9 cellular contexts compared by ENCODE assay signal in the genomic region with DNA sequence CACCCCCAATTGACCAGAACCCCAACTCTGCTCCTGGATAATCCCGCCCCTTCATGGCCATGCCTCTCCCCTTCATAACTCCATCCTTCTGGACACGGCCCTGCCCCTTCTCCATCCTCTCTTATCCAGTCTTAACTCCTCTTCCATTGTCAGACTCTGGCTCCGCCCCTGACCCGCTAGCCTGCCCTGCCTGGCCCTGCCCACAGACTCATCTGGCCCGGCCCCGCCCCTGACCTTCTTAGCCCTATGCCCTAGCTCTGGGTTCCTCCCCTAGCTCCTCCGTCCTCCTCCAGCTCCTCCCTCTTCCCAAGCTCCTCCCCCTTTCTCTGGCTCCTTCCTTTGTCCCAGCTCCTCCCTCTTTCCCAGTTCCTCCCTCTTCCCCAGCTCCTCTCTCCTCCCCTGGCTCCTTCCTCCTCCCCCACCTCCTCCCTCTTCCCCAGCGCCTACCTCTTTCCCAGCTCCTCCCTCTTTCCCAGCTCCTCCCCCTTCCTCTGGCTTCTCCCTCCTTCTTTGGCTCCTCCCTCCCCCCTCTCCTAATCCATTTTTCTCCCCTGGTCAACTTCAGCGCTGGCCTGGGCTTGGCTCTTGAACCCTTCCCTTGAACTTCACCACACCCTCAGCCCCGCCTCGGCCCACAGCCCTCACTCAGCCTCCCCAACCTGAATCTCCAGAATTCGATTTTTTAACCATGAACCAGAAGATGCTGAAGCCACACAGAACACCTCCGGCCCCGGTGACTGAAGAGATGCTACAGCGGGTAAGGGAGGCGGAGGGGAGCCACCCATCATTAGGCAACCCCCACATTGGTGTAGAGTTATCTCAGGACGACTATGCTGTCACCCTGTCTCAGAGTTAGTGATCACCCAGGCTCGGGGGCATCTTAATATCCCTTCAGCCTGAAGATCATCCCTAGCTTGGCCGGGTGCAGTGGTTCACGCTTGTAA. TPM values are rescaled to one million over a fixed set of nuclear protein-coding genes. Genes with fewer than 3 reads are reported as not detected.
DNase-seq lines count a peak whose midpoint lies in the region; ATAC-seq and TF ChIP-seq lines count a peak whose summit lies in the region.
"Had no signal": no experiment of that assay in that cellular context is flagged by ENCODE, and none has a peak within 500 bp of the region (broad histone marks: within the 10 kb centered on the region; RNA-seq: fewer than 3 reads in every experiment).

No MANE protein-coding gene starts in this region.

- H3K36me3 ChIP-seq in lower lobe of right lung (no peaks in the 10 kb centered on the region), transverse colon (no peaks in the 10 kb centered on the region)

- H3K4me3 Mint-ChIP-seq in T-helper 2 cell treated with Interferon-gamma antibody and Interleukin-4, amounts not matched to agents 5 μg/mL and 100 μg/mL, for 36 hours = no peak overlapping the region
- H3K4me3 Mint-ChIP-seq in effector memory CD8-positive, alpha-beta T cell = peak overlapping the region in 1 of 2 donors; percentile 25

- H3K4me1 Mint-ChIP-seq in T-helper 2 cell treated with Interferon-gamma antibody and Interleukin-4, amounts not matched to agents 5 μg/mL and 100 μg/mL, for 36 hours (ENCODE audit: low read depth) = peaks cover 2% of the 10 kb centered on the region
- peaks cover 5 to 13% of the 10 kb centered on the region in 2 donors for H3K4me1 Mint-ChIP-seq in effector memory CD8-positive, alpha-beta T cell (ENCODE audit: low read depth in 2 of 2)

- in situ Hi-C loops in transverse colon (cut with MboI; ENCODE audit: low pct_ligation_motif_present in 1 of 4, low pct_unique_long_range_greater_than_20kb in 1 of 4, low sequenced_read_pairs in 3 of 4) = no loop called here

- H3K27me3 ChIP-seq in lower lobe of right lung (ENCODE audit: low read depth) (peaks cover 12% of the 10 kb centered on the region), transverse colon (no peaks in the 10 kb centered on the region)

- H3K27ac ChIP-seq in lower lobe of right lung (no peak overlapping the region), transverse colon (peak overlapping the region; percentile 24 to 76 (median 44))
- H3K27ac ChIP-seq: skin epidermis had no signal

- TF ChIP-seq CTCF in lower lobe of right lung (IDR thresholded peaks at IDR 0.05) (no peak), transverse colon (IDR thresholded peaks at IDR 0.05) (no peak)

- H3K9me3 ChIP-seq in lower lobe of right lung = no peaks in the 10 kb centered on the region
- no peaks in the 10 kb centered on the region for H3K9me3 ChIP-seq in transverse colon

- H3K4me1 ChIP-seq in lower lobe of right lung = peaks cover 11% of the 10 kb centered on the region
- H3K4me1 ChIP-seq in transverse colon = peaks cover 6 to 23% (median 14%) of the 10 kb centered on the region in 4 donors

- no peak overlapping the region for H3K4me3 ChIP-seq in lower lobe of right lung
- no peak overlapping the region for H3K4me3 ChIP-seq in transverse colon
- H3K4me3 ChIP-seq: skin epidermis had no signal

- no peaks in the 10 kb centered on the region for H3K9me3 Mint-ChIP-seq in T-helper 2 cell treated with Interferon-gamma antibody and Interleukin-4, amounts not matched to agents 5 μg/mL and 100 μg/mL, for 36 hours
- peaks cover 0 to 2% of the 10 kb centered on the region in 2 donors for H3K9me3 Mint-ChIP-seq in effector memory CD8-positive, alpha-beta T cell

- no peak for TF ChIP-seq POLR2A in transverse colon (IDR thresholded peaks at IDR 0.05)

- peak; percentile 77 for ATAC-seq in effector memory CD8-positive, alpha-beta T cell (replicated peaks)
- ATAC-seq in lower lobe of right lung (peak; percentile 93 to 95), HG02623 (IDR thresholded peaks at IDR 0.05; ENCODE audit: unreplicated experiment) (no peak)

- 19 to 43% methylated on average over 6 to 20 of the region's 20 CpGs for WGBS in transverse colon (ENCODE audit: low coverage in 1 of 2), 2 donors

- intact Hi-C loops in lower lobe of right lung (cut with DNase I) (no loop called here), transverse colon (cut with DNase I; ENCODE audit: low total_unique reads) (no loop called here)

- TF ChIP-seq EP300 in transverse colon (IDR thresholded peaks at IDR 0.05; ENCODE audit: low read depth) = no peak

- no peaks in the 10 kb centered on the region for H3K36me3 Mint-ChIP-seq in T-helper 2 cell treated with Interferon-gamma antibody and Interleukin-4, amounts not matched to agents 5 μg/mL and 100 μg/mL, for 36 hours (ENCODE audit: low read depth)
- peaks cover 3% of the 10 kb centered on the region for H3K36me3 Mint-ChIP-seq in effector memory CD8-positive, alpha-beta T cell (ENCODE audit: insufficient read depth)

- H3K27ac Mint-ChIP-seq in T-helper 2 cell treated with Interferon-gamma antibody and Interleukin-4, amounts not matched to agents 5 μg/mL and 100 μg/mL, for 36 hours = no peak overlapping the region
- peak overlapping the region; percentile 65 to 81 for H3K27ac Mint-ChIP-seq in effector memory CD8-positive, alpha-beta T cell

- peaks cover 23% of the 10 kb centered on the region for H3K27me3 Mint-ChIP-seq in T-helper 2 cell treated with Interferon-gamma antibody and Interleukin-4, amounts not matched to agents 5 μg/mL and 100 μg/mL, for 36 hours (ENCODE audit: low read depth)
- H3K27me3 Mint-ChIP-seq in effector memory CD8-positive, alpha-beta T cell = peaks cover 29 to 70% of the 10 kb centered on the region in 2 donors

- DNase-seq in GM03348 (ENCODE audit: low spot score) (peak; percentile 66), NCI-H187 (lab: John Stamatoyannopoulos, UW) (peak; percentile 51 to 65), lower lobe of right lung (peak; percentile 96), transverse colon (peak; percentile 94), DMS114 treated with DMSO at 0.1 percent for 48 hours (lab: John Stamatoyannopoulos, UW; ENCODE audit: unreplicated experiment) (no peak)
- peak; percentile 51 for DNase-seq in T-helper 2 cell treated with Interferon-gamma antibody and Interleukin-4, amounts not matched to agents 5 μg/mL and 100 μg/mL, for 36 hours (ENCODE audit: low spot score)
- peak in 1 of 3 experiments; percentile 26 for DNase-seq in effector memory CD8-positive, alpha-beta T cell

RNA-seq across cellular contexts. Expression of gene ZNF358, which starts 9.2 kb away (rescaled TPM):
- 54.9 TPM for total RNA-seq in lower lobe of right lung
- 10 to 100 TPM; 50.2 to 72.7 (median 69.1) TPM for total RNA-seq in transverse colon

RNA-seq across cellular contexts. Expression of gene MCOLN1, which starts 15.8 kb away (rescaled TPM):
- 79.0 TPM for total RNA-seq in lower lobe of right lung
- 10 to 100 TPM; 14.7 to 93.1 (median 23.9) TPM for total RNA-seq in transverse colon

RNA-seq across cellular contexts. Expression of gene PEX11G, which starts 17.8 kb away (rescaled TPM):
- 3.8 TPM for total RNA-seq in lower lobe of right lung
- 10 to 100 TPM in 1 of 4 donors, 1 to 10 TPM in 3; 2.2 to 14.5 (median 8.9) TPM for total RNA-seq in transverse colon

RNA-seq across cellular contexts. Expression of gene PNPLA6, which starts 28.9 kb away (rescaled TPM):
- total RNA-seq in lower lobe of right lung (289 TPM), transverse colon (100 to 1,000 TPM; 115 to 435 (median 147) TPM)
